In genomic region chr2:10005870-10006247, GRCh38 we compare ENCODE assay signal across 3 cellular contexts.
TF ChIP-seq lines count a peak whose summit lies in the region.

No MANE protein-coding gene starts in this region.

TF ChIP-seq in WTC11, 78 proteins besides CTCF, POLR2A, EP300 and RAD21:
- peak; percentile 45 for TF ChIP-seq NFYB (CRISPR knock-in tag; conservative IDR thresholded peaks at IDR 0.05; ENCODE audit: low read depth)
TF ChIP-seq in WTC11: peak in this region for 1; not testable (repeated sequence) for 77.

TF ChIP-seq in K562, 482 proteins besides CTCF, POLR2A, EP300 and RAD21:
- TF ChIP-seq ZNF316 (IDR thresholded peaks at IDR 0.05), result peak; percentile 22; the same call in 1 of the 2 replicates
- peak; percentile 83 for TF ChIP-seq NFYB (IDR thresholded peaks at IDR 0.05; ENCODE audit: extremely low read depth, insufficient read length)
- TF ChIP-seq SRF (CRISPR knock-in tag; IDR thresholded peaks at IDR 0.05), result peak in 1 of 2 experiments; percentile 46; a peak in 1 of 4 replicates
TF ChIP-seq in K562: peak in this region for 3; not testable (repeated sequence) for 479.

TF ChIP-seq in HepG2, 621 proteins besides CTCF, POLR2A, EP300 and RAD21:
- TF ChIP-seq NFYB (CRISPR knock-in tag; IDR thresholded peaks at IDR 0.05) (peak; percentile 61), NFYC (CRISPR knock-in tag; IDR thresholded peaks at IDR 0.05) (peak; percentile 54)
